In the genomic region with DNA sequence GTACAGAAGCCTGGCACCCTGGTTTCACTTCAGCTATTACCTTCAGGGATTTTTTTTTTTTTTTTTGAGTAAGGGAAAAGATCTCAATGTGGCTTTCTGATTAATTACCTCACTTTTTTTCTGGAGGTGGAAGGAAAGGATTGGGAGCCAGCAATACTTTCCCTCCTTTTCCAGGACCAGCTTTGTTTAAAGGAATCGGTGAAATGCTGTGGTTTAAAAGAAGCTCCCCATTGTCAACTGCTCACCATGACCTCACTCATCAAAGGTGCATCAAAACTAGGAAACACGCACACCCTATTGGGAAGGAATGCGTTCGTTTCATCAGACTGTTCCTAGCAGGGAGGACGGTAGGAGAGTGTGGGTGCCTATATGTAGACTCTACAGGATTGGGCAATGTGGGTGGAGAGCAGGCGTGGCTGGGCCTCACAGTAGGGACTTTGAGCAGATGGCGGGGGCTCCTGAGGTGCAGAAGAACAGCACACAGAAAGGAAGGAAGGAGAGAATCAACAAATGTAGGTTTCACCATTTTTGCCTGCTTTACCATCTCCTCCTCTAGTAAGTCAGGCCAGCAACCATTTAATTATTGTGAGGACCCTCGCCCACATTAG, we compare ENCODE assay signal across 1 cellular context.
TF ChIP-seq lines count a peak whose summit lies in the region.

No MANE protein-coding gene starts in this region.

TF ChIP-seq in HepG2, 621 proteins besides CTCF, POLR2A, EP300 and RAD21 (continued from another document and continues in another):
- 0 out of 2 replicates have a peak, but pooled peaks have one; percentile 32 for TF ChIP-seq HIC2 (CRISPR knock-in tag; IDR thresholded peaks at IDR 0.05; ENCODE audit: low read depth)
- no peak for TF ChIP-seq ETS1 (CRISPR knock-in tag; IDR thresholded peaks at IDR 0.05)
- TF ChIP-seq TEAD3 (CRISPR knock-in tag; optimal IDR thresholded peaks at IDR 0.05; ENCODE audit: borderline replicate concordance), result peak; percentile 92
- TF ChIP-seq ZNF337 (CRISPR knock-in tag; IDR thresholded peaks at IDR 0.05; ENCODE audit: borderline replicate concordance, low read depth), result no peak
- no peak; the same call in 1 of the 2 replicates for TF ChIP-seq ZNF556 (CRISPR knock-in tag; IDR thresholded peaks at IDR 0.05; ENCODE audit: borderline replicate concordance)
- peak; percentile 72; the same call in 1 of the 2 replicates for TF ChIP-seq ZNF350 (CRISPR knock-in tag; IDR thresholded peaks at IDR 0.05; ENCODE audit: borderline replicate concordance, low read depth)
- TF ChIP-seq HOMEZ (CRISPR knock-in tag; IDR thresholded peaks at IDR 0.05; ENCODE audit: low read depth), result peak; percentile 93
- TF ChIP-seq KDM1A (CRISPR knock-in tag; IDR thresholded peaks at IDR 0.05), result peak; percentile 56; the same call in 1 of the 2 replicates
- no peak for TF ChIP-seq TCF12 (IDR thresholded peaks at IDR 0.05)
- TF ChIP-seq TCF12 (CRISPR knock-in tag; IDR thresholded peaks at IDR 0.05), result peak; percentile 76; the same call in 1 of the 2 replicates
- no peak for TF ChIP-seq ZNF260 (CRISPR knock-in tag; IDR thresholded peaks at IDR 0.05; ENCODE audit: borderline replicate concordance, low read depth)
- TF ChIP-seq CBX2 (IDR thresholded peaks at IDR 0.05; ENCODE audit: low read depth, low read length), result no peak
- TF ChIP-seq CBX2 (CRISPR knock-in tag; IDR thresholded peaks at IDR 0.05; ENCODE audit: low read depth), result no peak
- TF ChIP-seq KDM6A (CRISPR knock-in tag; IDR thresholded peaks at IDR 0.05; ENCODE audit: low read depth), result peak; percentile 86
- TF ChIP-seq ZNF431 (CRISPR knock-in tag; IDR thresholded peaks at IDR 0.05; ENCODE audit: borderline replicate concordance, low read depth), result no peak
- TF ChIP-seq ZNF512 (CRISPR knock-in tag; IDR thresholded peaks at IDR 0.05), result 0 out of 2 replicates have a peak, but pooled peaks have one; percentile 60
- TF ChIP-seq, protein P1, sequence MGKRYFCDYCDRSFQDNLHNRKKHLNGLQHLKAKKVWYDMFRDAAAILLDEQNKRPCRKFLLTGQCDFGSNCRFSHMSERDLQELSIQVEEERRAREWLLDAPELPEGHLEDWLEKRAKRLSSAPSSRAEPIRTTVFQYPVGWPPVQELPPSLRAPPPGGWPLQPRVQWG (CRISPR knock-in tag; IDR thresholded peaks at IDR 0.05; ENCODE audit: borderline replicate concordance, low read depth), result no peak
- TF ChIP-seq ELF3 (CRISPR knock-in tag; IDR thresholded peaks at IDR 0.05), result peak; percentile 84
- peak; percentile 76; the same call in 1 of the 2 replicates for TF ChIP-seq ZNF792 (CRISPR knock-in tag; IDR thresholded peaks at IDR 0.05)
- 0 out of 2 replicates have a peak, but pooled peaks have one; percentile 40 for TF ChIP-seq ELF4 (CRISPR knock-in tag; IDR thresholded peaks at IDR 0.05; ENCODE audit: borderline replicate concordance)
- TF ChIP-seq E2F2 (CRISPR knock-in tag; IDR thresholded peaks at IDR 0.05; ENCODE audit: borderline replicate concordance), result no peak
- TF ChIP-seq CEBPZ (IDR thresholded peaks at IDR 0.05; ENCODE audit: low read length), result no peak
- TF ChIP-seq, protein P2, sequence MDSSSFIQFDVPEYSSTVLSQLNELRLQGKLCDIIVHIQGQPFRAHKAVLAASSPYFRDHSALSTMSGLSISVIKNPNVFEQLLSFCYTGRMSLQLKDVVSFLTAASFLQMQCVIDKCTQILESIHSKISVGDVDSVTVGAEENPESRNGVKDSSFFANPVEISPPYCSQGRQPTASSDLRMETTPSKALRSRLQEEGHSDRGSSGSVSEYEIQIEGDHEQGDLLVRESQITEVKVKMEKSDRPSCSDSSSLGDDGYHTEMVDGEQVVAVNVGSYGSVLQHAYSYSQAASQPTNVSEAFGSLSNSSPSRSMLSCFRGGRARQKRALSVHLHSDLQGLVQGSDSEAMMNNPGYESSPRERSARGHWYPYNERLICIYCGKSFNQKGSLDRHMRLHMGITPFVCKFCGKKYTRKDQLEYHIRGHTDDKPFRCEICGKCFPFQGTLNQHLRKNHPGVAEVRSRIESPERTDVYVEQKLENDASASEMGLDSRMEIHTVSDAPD (CRISPR knock-in tag; IDR thresholded peaks at IDR 0.05), result 0 out of 2 replicates have a peak, but pooled peaks have one; percentile 44
- peak; percentile 82; the same call in 1 of the 2 replicates for TF ChIP-seq PITX1 (CRISPR knock-in tag; IDR thresholded peaks at IDR 0.05)
- no peak for TF ChIP-seq ZNF224 (CRISPR knock-in tag; IDR thresholded peaks at IDR 0.05)
- peak; percentile 78; the same call in 1 of the 2 replicates for TF ChIP-seq HMG20A (CRISPR knock-in tag; IDR thresholded peaks at IDR 0.05; ENCODE audit: borderline replicate concordance)
- TF ChIP-seq, protein P3, sequence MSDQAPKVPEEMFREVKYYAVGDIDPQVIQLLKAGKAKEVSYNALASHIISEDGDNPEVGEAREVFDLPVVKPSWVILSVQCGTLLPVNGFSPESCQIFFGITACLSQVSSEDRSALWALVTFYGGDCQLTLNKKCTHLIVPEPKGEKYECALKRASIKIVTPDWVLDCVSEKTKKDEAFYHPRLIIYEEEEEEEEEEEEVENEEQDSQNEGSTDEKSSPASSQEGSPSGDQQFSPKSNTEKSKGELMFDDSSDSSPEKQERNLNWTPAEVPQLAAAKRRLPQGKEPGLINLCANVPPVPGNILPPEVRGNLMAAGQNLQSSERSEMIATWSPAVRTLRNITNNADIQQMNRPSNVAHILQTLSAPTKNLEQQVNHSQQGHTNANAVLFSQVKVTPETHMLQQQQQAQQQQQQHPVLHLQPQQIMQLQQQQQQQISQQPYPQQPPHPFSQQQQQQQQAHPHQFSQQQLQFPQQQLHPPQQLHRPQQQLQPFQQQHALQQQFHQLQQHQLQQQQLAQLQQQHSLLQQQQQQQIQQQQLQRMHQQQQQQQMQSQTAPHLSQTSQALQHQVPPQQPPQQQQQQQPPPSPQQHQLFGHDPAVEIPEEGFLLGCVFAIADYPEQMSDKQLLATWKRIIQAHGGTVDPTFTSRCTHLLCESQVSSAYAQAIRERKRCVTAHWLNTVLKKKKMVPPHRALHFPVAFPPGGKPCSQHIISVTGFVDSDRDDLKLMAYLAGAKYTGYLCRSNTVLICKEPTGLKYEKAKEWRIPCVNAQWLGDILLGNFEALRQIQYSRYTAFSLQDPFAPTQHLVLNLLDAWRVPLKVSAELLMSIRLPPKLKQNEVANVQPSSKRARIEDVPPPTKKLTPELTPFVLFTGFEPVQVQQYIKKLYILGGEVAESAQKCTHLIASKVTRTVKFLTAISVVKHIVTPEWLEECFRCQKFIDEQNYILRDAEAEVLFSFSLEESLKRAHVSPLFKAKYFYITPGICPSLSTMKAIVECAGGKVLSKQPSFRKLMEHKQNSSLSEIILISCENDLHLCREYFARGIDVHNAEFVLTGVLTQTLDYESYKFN (CRISPR knock-in tag; conservative IDR thresholded peaks at IDR 0.05), result peak; percentile 94
- no peak for TF ChIP-seq FOXC1 (CRISPR knock-in tag; IDR thresholded peaks at IDR 0.05; ENCODE audit: borderline replicate concordance)
- TF ChIP-seq ARNTL (CRISPR knock-in tag; IDR thresholded peaks at IDR 0.05), result 0 out of 2 replicates have a peak, but pooled peaks have one; percentile 16
- TF ChIP-seq FOXO1 (CRISPR knock-in tag; IDR thresholded peaks at IDR 0.05), result peak; percentile 72; the same call in 1 of the 2 replicates
- TF ChIP-seq FOXP1 (IDR thresholded peaks at IDR 0.05), result peak; percentile 36; the same call in 1 of the 2 replicates
- TF ChIP-seq FOXP1 (CRISPR knock-in tag; IDR thresholded peaks at IDR 0.05), result peak; percentile 69
- TF ChIP-seq, protein P4, sequence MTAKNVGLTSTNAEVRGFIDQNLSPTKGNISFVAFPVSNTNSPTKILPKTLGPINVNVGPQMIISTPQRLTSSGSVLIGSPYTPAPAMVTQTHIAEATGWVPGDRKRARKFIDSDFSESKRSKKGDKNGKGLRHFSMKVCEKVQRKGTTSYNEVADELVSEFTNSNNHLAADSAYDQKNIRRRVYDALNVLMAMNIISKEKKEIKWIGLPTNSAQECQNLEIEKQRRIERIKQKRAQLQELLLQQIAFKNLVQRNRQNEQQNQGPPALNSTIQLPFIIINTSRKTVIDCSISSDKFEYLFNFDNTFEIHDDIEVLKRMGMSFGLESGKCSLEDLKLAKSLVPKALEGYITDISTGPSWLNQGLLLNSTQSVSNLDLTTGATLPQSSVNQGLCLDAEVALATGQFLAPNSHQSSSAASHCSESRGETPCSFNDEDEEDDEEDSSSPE (CRISPR knock-in tag; IDR thresholded peaks at IDR 0.05), result 0 out of 2 replicates have a peak, but pooled peaks have one; percentile 33
- no peak for TF ChIP-seq KDM5A (IDR thresholded peaks at IDR 0.05; ENCODE audit: borderline replicate concordance, low read length)
